8 cellular contexts compared by ENCODE assay signal in genomic region chr12:34123092-34123491, GRCh38.
DNase-seq lines count a peak whose midpoint lies in the region; ATAC-seq and TF ChIP-seq lines count a peak whose summit lies in the region.
"Not testable (repeated sequence)": the region's sequence is repeated elsewhere in the genome, so short reads cannot be mapped to it uniquely, and the experiment has no call there.

No MANE protein-coding gene starts in this region.

- not testable (repeated sequence) for H3K27ac ChIP-seq in WERI-Rb-1

- not testable (repeated sequence) for H3K27me3 ChIP-seq in BE2C
- peaks cover 48% of the 10 kb centered on the region for H3K27me3 ChIP-seq in WERI-Rb-1 (ENCODE audit: insufficient read depth, low read depth, severe bottlenecking)

- peak; percentile 91 for TF ChIP-seq CTCF in BE2C (IDR thresholded peaks at IDR 0.05; ENCODE audit: low read depth, low read length)
- TF ChIP-seq CTCF in WERI-Rb-1 (IDR thresholded peaks at IDR 0.05; ENCODE audit: low read depth, low read length) = peak; percentile 72
- peak; percentile 84 for TF ChIP-seq CTCF in cardiac fibroblast (IDR thresholded peaks at IDR 0.05; ENCODE audit: low read depth, low read length)

- not testable (repeated sequence) for H3K4me1 ChIP-seq in BE2C

- ATAC-seq in GM18867 (IDR thresholded peaks at IDR 0.05; ENCODE audit: unreplicated experiment) (peak; percentile 73), HG03442 (IDR thresholded peaks at IDR 0.05; ENCODE audit: unreplicated experiment) (peak; percentile 68)

- H3K4me3 ChIP-seq in BE2C (ENCODE audit: low read depth, low read length); WERI-Rb-1 (ENCODE audit: low read depth, low read length); cardiac fibroblast (replicated peaks in 1 of 2; ENCODE audit: low read depth in 2 of 2, low read length in 2 of 2): not testable (repeated sequence)

- H3K36me3 ChIP-seq in BE2C, WERI-Rb-1: not testable (repeated sequence)

- H3K9me3 ChIP-seq in BE2C; WERI-Rb-1 (ENCODE audit: severe bottlenecking): not testable (repeated sequence)

- DNase-seq in BE2C = peak; percentile 20
- DNase-seq in NCI-H2227 treated with DMSO at 0.1 percent for 48 hours (lab: John Stamatoyannopoulos, UW) = peak; percentile 1
- peak; percentile 26 for DNase-seq in WERI-Rb-1
- DNase-seq in cardiac fibroblast (ENCODE audit: low read depth in 2 of 2) = peak; percentile 50 to 78
- DNase-seq in iPS-NIHi11 (ENCODE audit: low spot score) = peak; percentile 50
- DNase-seq in stimulated activated CD4-positive, alpha-beta T cell treated with anti-CD3 and anti-CD28 coated beads, Interleukin-12 subunit alpha, Interleukin-12 subunit beta, amount 100 ng/mL, for 4 hours = peak; percentile 14

Comparison
In these comparisons a context has a peak if more than half of its experiments do, and no peak if none do; other contexts are left out.
1. DNase-seq: peak in every context shown above with its lines; median percentile 64 in cardiac fibroblast; 50 in iPS-NIHi11; 26 in WERI-Rb-1; 20 in BE2C; 14 in stimulated activated CD4-positive, alpha-beta T cell treated with anti-CD3 and anti-CD28 coated beads, Interleukin-12 subunit alpha, Interleukin-12 subunit beta, amount 100 ng/mL, for 4 hours; 1 in NCI-H2227 treated with DMSO at 0.1 percent for 48 hours.